In the genomic region with DNA sequence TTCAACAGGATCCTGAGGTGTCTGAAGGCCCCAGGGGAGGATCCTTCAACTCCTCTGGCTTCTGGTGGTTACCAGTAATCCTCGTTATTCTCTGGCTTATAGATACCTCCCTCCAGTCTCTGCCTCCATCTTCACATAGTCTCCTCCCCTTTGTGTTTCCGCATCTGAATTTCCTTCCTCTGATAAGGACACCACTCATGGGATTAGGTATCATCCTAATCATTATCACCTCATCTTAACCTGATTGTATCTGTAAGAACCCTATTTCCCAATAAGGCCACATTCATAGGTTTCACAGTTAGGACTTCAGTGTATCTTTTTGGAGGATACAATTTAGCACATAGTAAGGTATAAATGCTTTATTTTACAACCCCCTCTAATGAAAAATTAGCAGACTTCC, we compare ENCODE assay signal across 28 cellular contexts.
"Had no signal": no experiment of that assay in that cellular context is flagged by ENCODE, and none has a peak within 500 bp of the region (broad histone marks: within the 10 kb centered on the region; RNA-seq: fewer than 3 reads in every experiment).

No MANE protein-coding gene starts in this region.

- H3K27me3 Mint-ChIP-seq: stimulated activated memory B cell treated with anti-CD40 and anti-IgM and Interleukin-4, amounts not matched to agents 10 μg/mL and 1 μg/mL and 100 μg/mL, for 72 hours; stimulated activated naive B cell treated with anti-CD40 and anti-IgM and Interleukin-4, amounts not matched to agents 10 μg/mL and 1 μg/mL and 100 μg/mL, for 72 hours; stimulated activated naive CD8-positive, alpha-beta T cell treated with anti-CD3 and anti-CD28 coated beads, Interleukin-15, amount 100 ng/mL, for 72 hours; stimulated activated naive CD8-positive, alpha-beta T cell treated with anti-CD3 and anti-CD28 coated beads, Interleukin-15, Interleukin-2, amounts not matched to agents 100 ng/mL and 50 ng/mL, for 24 hours; type B pancreatic cell had no signal

- DNase-seq: stimulated activated CD4-positive, alpha-beta T cell treated with anti-CD3 and anti-CD28 coated beads, Interleukin-2, amount 100 ng/mL, for 48 hours; stimulated activated CD4-positive, alpha-beta T cell treated with anti-CD3 and anti-CD28 coated beads, Interleukin-4, amount 100 ng/mL, for 1 hour; stimulated activated CD4-positive, alpha-beta T cell treated with anti-CD3 and anti-CD28 coated beads, Interleukin-4, amount 100 ng/mL, for 24 hours; stimulated activated CD4-positive, alpha-beta T cell treated with anti-CD3 and anti-CD28 coated beads, Interleukin-4, amount 100 ng/mL, for 4 hours; stimulated activated CD8-positive, alpha-beta memory T cell treated with anti-CD3 and anti-CD28 coated beads, Interleukin-4, amount 100 ng/mL, for 48 hours; stimulated activated naive B cell treated with anti-CD40 and anti-IgM and Interleukin-4, amounts not matched to agents 10 μg/mL and 1 μg/mL and 100 μg/mL, for 72 hours; stimulated activated naive CD4-positive, alpha-beta T cell; stimulated activated naive CD4-positive, alpha-beta T cell treated with Interleukin-2 at 50 U/mL for 16 hours; stimulated activated naive CD8-positive, alpha-beta T cell treated with anti-CD3 and anti-CD28 coated beads, Interleukin-15, amount 100 ng/mL, for 72 hours; stimulated activated naive CD8-positive, alpha-beta T cell treated with anti-CD3 and anti-CD28 coated beads, Interleukin-15, Interleukin-2, amounts not matched to agents 100 U/mL and 50 U/mL, for 24 hours; stomach; substantia nigra; testis; thyroid gland; tibial artery; transverse colon; trophoblast cell; upper lobe of left lung; upper lobe of right lung; uterus had no signal

- H3K4me3 ChIP-seq: stomach, suprapubic skin, testis, thoracic aorta, thyroid gland, tibial artery, tibial nerve, transverse colon, upper lobe of left lung, upper lobe of right lung, uterus, vagina had no signal

- H3K36me3 Mint-ChIP-seq: stimulated activated effector memory CD8-positive, alpha-beta T cell treated with anti-CD3 and anti-CD28 coated beads, Interleukin-12 subunit alpha, Interleukin-12 subunit beta, amount 100 ng/mL, for 72 hours; stimulated activated memory B cell treated with anti-CD40 and anti-IgM and Interleukin-4, amounts not matched to agents 10 μg/mL and 1 μg/mL and 100 μg/mL, for 72 hours; stimulated activated naive B cell treated with anti-CD40 and anti-IgM and Interleukin-4, amounts not matched to agents 10 μg/mL and 1 μg/mL and 100 μg/mL, for 72 hours; type B pancreatic cell had no signal

- H3K9me3 Mint-ChIP-seq: stimulated activated memory B cell treated with anti-CD40 and anti-IgM and Interleukin-4, amounts not matched to agents 10 μg/mL and 1 μg/mL and 100 μg/mL, for 72 hours; type B pancreatic cell had no signal

- H3K4me3 Mint-ChIP-seq: stimulated activated effector memory CD8-positive, alpha-beta T cell treated with anti-CD3 and anti-CD28 coated beads, Interleukin-12 subunit alpha, Interleukin-12 subunit beta, amount 100 ng/mL, for 72 hours; stimulated activated memory B cell treated with anti-CD40 and anti-IgM and Interleukin-4, amounts not matched to agents 10 μg/mL and 1 μg/mL and 100 μg/mL, for 72 hours; stimulated activated naive B cell treated with anti-CD40 and anti-IgM and Interleukin-4, amounts not matched to agents 10 μg/mL and 1 μg/mL and 100 μg/mL, for 72 hours; stimulated activated naive CD8-positive, alpha-beta T cell treated with anti-CD3 and anti-CD28 coated beads, Interleukin-15, amount 100 ng/mL, for 72 hours; stimulated activated naive CD8-positive, alpha-beta T cell treated with anti-CD3 and anti-CD28 coated beads, Interleukin-15, Interleukin-2, amounts not matched to agents 100 ng/mL and 50 ng/mL, for 24 hours; type B pancreatic cell had no signal

- H3K27ac ChIP-seq: stomach, suprapubic skin, testis, thoracic aorta, thyroid gland, tibial artery, tibial nerve, transverse colon, upper lobe of left lung, upper lobe of right lung, uterus, vagina had no signal

- H3K27me3 ChIP-seq: stomach, suprapubic skin, testis, thyroid gland, tibial artery, tibial nerve, transverse colon, upper lobe of left lung, upper lobe of right lung, uterus, vagina had no signal

- ATAC-seq: stimulated activated effector memory CD8-positive, alpha-beta T cell treated with anti-CD3 and anti-CD28 coated beads, Interleukin-12 subunit alpha, Interleukin-12 subunit beta, amount 100 ng/mL, for 72 hours; stimulated activated memory B cell treated with anti-CD40 and anti-IgM and Interleukin-4, amounts not matched to agents 10 μg/mL and 1 μg/mL and 100 μg/mL, for 72 hours; stimulated activated naive B cell treated with anti-CD40 and anti-IgM and Interleukin-4, amounts not matched to agents 10 μg/mL and 1 μg/mL and 100 μg/mL, for 72 hours; stimulated activated naive CD8-positive, alpha-beta T cell treated with anti-CD3 and anti-CD28 coated beads, Interleukin-15, amount 100 ng/mL, for 72 hours; stimulated activated naive CD8-positive, alpha-beta T cell treated with anti-CD3 and anti-CD28 coated beads, Interleukin-15, Interleukin-2, amounts not matched to agents 100 U/mL and 50 U/mL, for 24 hours; upper lobe of right lung had no signal

- H3K9me3 ChIP-seq: stomach, testis, thoracic aorta, thyroid gland, tibial artery, tibial nerve, transverse colon, upper lobe of left lung, upper lobe of right lung, uterus, vagina had no signal

- H3K36me3 ChIP-seq: stomach, suprapubic skin, thoracic aorta, thyroid gland, tibial artery, tibial nerve, transverse colon, upper lobe of left lung, upper lobe of right lung, uterus, vagina had no signal

- H3K27ac Mint-ChIP-seq: stimulated activated effector memory CD8-positive, alpha-beta T cell treated with anti-CD3 and anti-CD28 coated beads, Interleukin-12 subunit alpha, Interleukin-12 subunit beta, amount 100 ng/mL, for 72 hours; stimulated activated memory B cell treated with anti-CD40 and anti-IgM and Interleukin-4, amounts not matched to agents 10 μg/mL and 1 μg/mL and 100 μg/mL, for 72 hours; stimulated activated naive B cell treated with anti-CD40 and anti-IgM and Interleukin-4, amounts not matched to agents 10 μg/mL and 1 μg/mL and 100 μg/mL, for 72 hours; stimulated activated naive CD8-positive, alpha-beta T cell treated with anti-CD3 and anti-CD28 coated beads, Interleukin-15, amount 100 ng/mL, for 72 hours; stimulated activated naive CD8-positive, alpha-beta T cell treated with anti-CD3 and anti-CD28 coated beads, Interleukin-15, Interleukin-2, amounts not matched to agents 100 ng/mL and 50 ng/mL, for 24 hours; type B pancreatic cell had no signal

- H3K4me1 Mint-ChIP-seq: stimulated activated effector memory CD8-positive, alpha-beta T cell treated with anti-CD3 and anti-CD28 coated beads, Interleukin-12 subunit alpha, Interleukin-12 subunit beta, amount 100 ng/mL, for 72 hours; stimulated activated memory B cell treated with anti-CD40 and anti-IgM and Interleukin-4, amounts not matched to agents 10 μg/mL and 1 μg/mL and 100 μg/mL, for 72 hours; stimulated activated naive B cell treated with anti-CD40 and anti-IgM and Interleukin-4, amounts not matched to agents 10 μg/mL and 1 μg/mL and 100 μg/mL, for 72 hours; stimulated activated naive CD8-positive, alpha-beta T cell treated with anti-CD3 and anti-CD28 coated beads, Interleukin-15, amount 100 ng/mL, for 72 hours had no signal

- H3K4me1 ChIP-seq: stomach, suprapubic skin, testis, thyroid gland, tibial artery, tibial nerve, transverse colon, upper lobe of left lung, upper lobe of right lung, uterus, vagina had no signal
